8 cellular contexts compared by ENCODE assay signal in genomic region chr21:34886554-34887385, GRCh38.
DNase-seq lines count a peak whose midpoint lies in the region; ATAC-seq, FAIRE-seq and TF ChIP-seq lines count a peak whose summit lies in the region.

No MANE protein-coding gene starts in this region.

- no peak for ATAC-seq in activated CD4-positive, alpha-beta T cell treated with anti-CD3 and anti-CD28 coated beads for 36 hours
- no peak for ATAC-seq in esophagus mucosa
- ATAC-seq in GM19328 (IDR thresholded peaks at IDR 0.05; ENCODE audit: unreplicated experiment), result no peak

- H3K9ac ChIP-seq in fibroblast of lung (ENCODE audit: insufficient read depth, low read length) (peak overlapping the region; percentile 99), neural cell (ENCODE audit: low read length) (no peak overlapping the region)

- no peak for TF ChIP-seq RAD21 in neural cell (conservative IDR thresholded peaks at IDR 0.05)

- H3K79me2 ChIP-seq in fibroblast of lung (ENCODE audit: control insufficient read depth, insufficient read depth, low read length) (peaks cover 65% of the 10 kb centered on the region), neural cell (replicated peaks; ENCODE audit: insufficient read depth, low read length) (no peaks in the 10 kb centered on the region)

- peak overlapping the region; percentile 100 for H3K27ac Mint-ChIP-seq in activated CD4-positive, alpha-beta T cell treated with anti-CD3 and anti-CD28 coated beads for 36 hours

- H3K36me3 ChIP-seq in fibroblast of lung (ENCODE audit: control insufficient read depth, insufficient read depth, low read length), result no peaks in the 10 kb centered on the region
- H3K36me3 ChIP-seq in neural cell (ENCODE audit: insufficient read depth, low read length), result no peaks in the 10 kb centered on the region

- H3K4me3 ChIP-seq in fibroblast of lung (replicated peaks in 1 of 4; ENCODE audit: control extremely low read depth in 1 of 4, insufficient read depth in 1 of 4, low read depth in 3 of 4, low read length in 4 of 4) (peak overlapping the region; percentile 51 to 100 (median 70)), neural cell (ENCODE audit: low read length) (peak overlapping the region; percentile 62)

- no peak for TF ChIP-seq EP300 in neural cell (conservative IDR thresholded peaks at IDR 0.05; ENCODE audit: poor library complexity, severe bottlenecking)

- H3K27me3 Mint-ChIP-seq in activated CD4-positive, alpha-beta T cell treated with anti-CD3 and anti-CD28 coated beads for 36 hours, result no peaks in the 10 kb centered on the region

- TF ChIP-seq CTCF in fibroblast of lung (conservative IDR thresholded peaks at IDR 0.05 in 1 of 2, IDR thresholded peaks at IDR 0.05 in 1 of 2; ENCODE audit: low read depth in 1 of 2, low read length in 2 of 2) (no peak), neural cell (IDR thresholded peaks at IDR 0.05; ENCODE audit: poor library complexity, severe bottlenecking) (no peak)

- POLR2A ChIA-PET in activated CD4-positive, alpha-beta T cell treated with anti-CD3 and anti-CD28 coated beads for 36 hours (lab: Charles Lee), result interaction anchor here (0.7 to 5.6 kb wide), 13 partner anchors 12 to 201 kb away, joined by 3 to 104 read pairs (median 6); no protein-coding TSS in a partner anchor

- no peaks in the 10 kb centered on the region for H3F3A ChIP-seq in neural cell (ENCODE audit: insufficient read depth, low read length, poor library complexity, severe bottlenecking)

- H3K9me3 ChIP-seq in fibroblast of lung (ENCODE audit: control insufficient read depth, insufficient read depth, low read depth, low read length), result no peaks in the 10 kb centered on the region
- H3K9me3 ChIP-seq in neural cell (ENCODE audit: low read length), result no peaks in the 10 kb centered on the region

- intact Hi-C loops in activated CD4-positive, alpha-beta T cell treated with anti-CD3 and anti-CD28 coated beads for 36 hours (cut with DNase I, micrococcal nuclease), result loop anchor here (1.0 to 10.0 kb wide), 9 partner anchors 79 to 956 kb away; no protein-coding TSS in a partner anchor

- peaks cover 43% of the 10 kb centered on the region for H3K4me1 Mint-ChIP-seq in activated CD4-positive, alpha-beta T cell treated with anti-CD3 and anti-CD28 coated beads for 36 hours

- no peaks in the 10 kb centered on the region for H3K27me3 ChIP-seq in fibroblast of lung (ENCODE audit: control insufficient read depth, insufficient read depth, low read length)
- H3K27me3 ChIP-seq in neural cell (ENCODE audit: insufficient read depth, low read depth, low read length), result peaks cover 85% of the 10 kb centered on the region

- peak overlapping the region; percentile 92 for H3K4me3 Mint-ChIP-seq in activated CD4-positive, alpha-beta T cell treated with anti-CD3 and anti-CD28 coated beads for 36 hours

- H3K4me1 ChIP-seq in fibroblast of lung (ENCODE audit: control insufficient read depth, extremely low read depth, insufficient read depth, low read length), result peaks cover 2% of the 10 kb centered on the region

- H3K27ac ChIP-seq in fibroblast of lung (ENCODE audit: insufficient read depth, low read length), result peak overlapping the region; percentile 92
- no peak overlapping the region for H3K27ac ChIP-seq in neural cell (ENCODE audit: low read length)

- H3K4me2 ChIP-seq in fibroblast of lung (ENCODE audit: extremely low read depth, insufficient read depth, low read length) (peak overlapping the region; percentile 82), neural cell (ENCODE audit: low read length) (no peak overlapping the region)

- peak; percentile 45 for DNase-seq in activated CD4-positive, alpha-beta T cell treated with anti-CD3 and anti-CD28 coated beads for 36 hours
- DNase-seq in activated CD4-positive, alpha-beta T cell treated with anti-CD3 and anti-CD28 coated beads for 1 hour, result no peak
- DNase-seq in activated CD4-positive, alpha-beta T cell treated with anti-CD3 and anti-CD28 coated beads, Interleukin-2, amount 50 U/mL, for 48 hours, result peak; percentile 26 to 46
- DNase-seq in fibroblast of lung (ENCODE audit: low read depth in 2 of 2), result peak in 1 of 2 donors; percentile 45
- DNase-seq in GM19239 (ENCODE audit: insufficient read length, low spot score), result no peak

- no peaks in the 10 kb centered on the region for H3K9me3 Mint-ChIP-seq in activated CD4-positive, alpha-beta T cell treated with anti-CD3 and anti-CD28 coated beads for 36 hours (ENCODE audit: low read depth)

- H4K20me1 ChIP-seq in fibroblast of lung (ENCODE audit: control insufficient read depth, extremely low read depth, insufficient read depth, low read length), result no peaks in the 10 kb centered on the region
- no peaks in the 10 kb centered on the region for H4K20me1 ChIP-seq in neural cell (ENCODE audit: insufficient read depth)

- CTCF ChIA-PET in activated CD4-positive, alpha-beta T cell treated with anti-CD3 and anti-CD28 coated beads for 36 hours (lab: Charles Lee), result interaction anchor here (0.6 to 7.7 kb wide), 15 partner anchors 10 to 514 kb away, joined by 3 to 32 read pairs (median 4); no protein-coding TSS in a partner anchor

- no peaks in the 10 kb centered on the region for H3K9me2 ChIP-seq in neural cell (ENCODE audit: insufficient read depth, low read length)

- FAIRE-seq in GM19239 (lab: Jason Lieb, UNC), result no peak

- H3K36me3 Mint-ChIP-seq in activated CD4-positive, alpha-beta T cell treated with anti-CD3 and anti-CD28 coated beads for 36 hours (ENCODE audit: low read depth), result peaks cover 48% of the 10 kb centered on the region

- H2AFZ ChIP-seq in fibroblast of lung (ENCODE audit: low read length), result no peak overlapping the region
- H2AFZ ChIP-seq in neural cell (ENCODE audit: low read depth, low read length), result no peak overlapping the region

TF ChIP-seq in neural cell, 6 proteins besides CTCF, POLR2A, EP300 and RAD21:
- no peak for TF ChIP-seq POLR2AphosphoS5 (IDR thresholded peaks at IDR 0.05)
- TF ChIP-seq EZH2 (IDR thresholded peaks at IDR 0.05; ENCODE audit: borderline replicate concordance, insufficient read depth, low read length, poor library complexity, severe bottlenecking), result peak; percentile 88
- TF ChIP-seq TAF1 (IDR thresholded peaks at IDR 0.05; ENCODE audit: low read depth), result no peak

Comparison
In these comparisons a context has a peak if more than half of its experiments do, and no peak if none do; other contexts are left out.
1. DNase-seq: peak in activated CD4-positive, alpha-beta T cell treated with anti-CD3 and anti-CD28 coated beads for 36 hours (single experiment) and activated CD4-positive, alpha-beta T cell treated with anti-CD3 and anti-CD28 coated beads, Interleukin-2, amount 50 U/mL, for 48 hours (2 of 2); none in activated CD4-positive, alpha-beta T cell treated with anti-CD3 and anti-CD28 coated beads for 1 hour (single experiment) and GM19239 (single experiment).